Comparison of ENCODE assay signal across 8 cellular contexts in the genomic region with DNA sequence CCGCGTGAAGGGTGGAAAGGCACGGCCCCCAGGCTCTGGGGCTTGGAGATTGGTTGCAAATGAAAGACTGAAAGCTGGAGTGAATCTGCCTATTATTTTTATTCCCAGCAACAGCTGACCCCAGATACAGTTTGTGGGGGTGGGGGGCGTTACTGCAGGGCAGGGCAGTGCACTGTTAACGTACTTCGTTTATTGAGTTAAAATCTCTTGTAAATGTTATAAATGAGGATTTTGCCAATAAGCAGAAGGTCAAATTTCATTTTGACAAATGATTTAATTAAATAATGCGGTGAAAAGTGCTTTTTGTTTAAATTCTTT. TPM values are rescaled to one million over a fixed set of nuclear protein-coding genes. Genes with fewer than 3 reads are reported as not detected.
DNase-seq lines count a peak whose midpoint lies in the region; ATAC-seq and TF ChIP-seq lines count a peak whose summit lies in the region.

No MANE protein-coding gene starts in this region.

- peaks cover 21 to 41% (median 27%) of the 10 kb centered on the region in 10 experiments for H3K4me1 ChIP-seq in BLaER1 treated with 17β-estradiol and CSF1 and Interleukin-3, amounts not matched to agents 10 nM and 100 nM
- peaks cover 32% of the 10 kb centered on the region for H3K4me1 ChIP-seq in OCI-LY1 (ENCODE audit: insufficient read depth, low read length, severe bottlenecking)

- peak overlapping the region; percentile 70 to 87 (median 82) for H3K4me2 ChIP-seq in BLaER1 treated with 17β-estradiol and CSF1 and Interleukin-3, amounts not matched to agents 10 nM and 100 nM
- peak overlapping the region; percentile 72 for H3K4me2 ChIP-seq in OCI-LY1 (ENCODE audit: low read length)
- peak overlapping the region; percentile 92 for H3K4me2 ChIP-seq in neural cell (ENCODE audit: low read length)

- no peaks in the 10 kb centered on the region for H3F3A ChIP-seq in OCI-LY1 (ENCODE audit: insufficient read depth, low read length)
- H3F3A ChIP-seq in neural cell (ENCODE audit: insufficient read depth, low read length, poor library complexity, severe bottlenecking) = no peaks in the 10 kb centered on the region

- H3K27ac Mint-ChIP-seq in effector memory CD8-positive, alpha-beta T cell = peak overlapping the region; percentile 95 to 98

- no peaks in the 10 kb centered on the region for H3K9me3 Mint-ChIP-seq in effector memory CD8-positive, alpha-beta T cell

- peaks cover 0 to 19% of the 10 kb centered on the region in 2 donors for H3K27me3 Mint-ChIP-seq in effector memory CD8-positive, alpha-beta T cell

- H3K9ac ChIP-seq in BLaER1 treated with 17β-estradiol and CSF1 and Interleukin-3, amounts not matched to agents 10 nM and 100 nM = peak overlapping the region; percentile 91 to 99 (median 97)
- H3K9ac ChIP-seq in OCI-LY1 (ENCODE audit: low read length) (peak overlapping the region; percentile 90), neural cell (ENCODE audit: low read length) (peak overlapping the region; percentile 92)

- no peak for DNase-seq in effector memory CD8-positive, alpha-beta T cell
- no peak for DNase-seq in stimulated activated CD4-positive, alpha-beta T cell treated with anti-CD3 and anti-CD28 coated beads, Interleukin-4, amount 100 ng/mL, for 24 hours

- peak overlapping the region; percentile 81 to 96 (median 88) for H3K4me3 ChIP-seq in BLaER1 treated with 17β-estradiol and CSF1 and Interleukin-3, amounts not matched to agents 10 nM and 100 nM
- H3K4me3 ChIP-seq in OCI-LY1 (ENCODE audit: low read depth, low read length, poor library complexity, severe bottlenecking) = peak overlapping the region; percentile 75
- peak overlapping the region; percentile 95 for H3K4me3 ChIP-seq in neural cell (ENCODE audit: low read length)

- H4K20me1 ChIP-seq in BLaER1 treated with 17β-estradiol and CSF1 and Interleukin-3, amounts not matched to agents 10 nM and 100 nM = peaks cover 0 to 31% (median 12%) of the 10 kb centered on the region in 11 experiments; a peak in 11 of 22 replicates
- H4K20me1 ChIP-seq in OCI-LY1 (ENCODE audit: insufficient read depth, low read length) (no peaks in the 10 kb centered on the region), neural cell (ENCODE audit: insufficient read depth) (no peaks in the 10 kb centered on the region)

- H3K9me2 ChIP-seq in OCI-LY1 (ENCODE audit: low read depth, low read length) = no peaks in the 10 kb centered on the region
- no peaks in the 10 kb centered on the region for H3K9me2 ChIP-seq in neural cell (ENCODE audit: insufficient read depth, low read length)

- H3K79me2 ChIP-seq in OCI-LY1 (ENCODE audit: insufficient read depth, low read length) = peaks cover 36% of the 10 kb centered on the region
- H3K79me2 ChIP-seq in neural cell (replicated peaks; ENCODE audit: insufficient read depth, low read length) = peaks cover 30% of the 10 kb centered on the region

- no peak for TF ChIP-seq CTCF in OCI-LY1 (IDR thresholded peaks at IDR 0.05; ENCODE audit: low read length)
- TF ChIP-seq CTCF in neural cell (IDR thresholded peaks at IDR 0.05; ENCODE audit: poor library complexity, severe bottlenecking) = no peak

- H3K27me3 ChIP-seq in BLaER1 treated with 17β-estradiol and CSF1 and Interleukin-3, amounts not matched to agents 10 nM and 100 nM = no peaks in the 10 kb centered on the region
- H3K27me3 ChIP-seq in OCI-LY1 (ENCODE audit: insufficient read depth, low read length) (no peaks in the 10 kb centered on the region), neural cell (ENCODE audit: insufficient read depth, low read depth, low read length) (no peaks in the 10 kb centered on the region)

- no peaks in the 10 kb centered on the region; a peak in 1 of 22 replicates for H3K9me3 ChIP-seq in BLaER1 treated with 17β-estradiol and CSF1 and Interleukin-3, amounts not matched to agents 10 nM and 100 nM (replicated peaks in 1 of 11)
- H3K9me3 ChIP-seq in OCI-LY1 (ENCODE audit: low read length) = no peaks in the 10 kb centered on the region
- no peaks in the 10 kb centered on the region for H3K9me3 ChIP-seq in neural cell (ENCODE audit: low read length)

- TF ChIP-seq RAD21 in neural cell (conservative IDR thresholded peaks at IDR 0.05) = no peak

- H2AFZ ChIP-seq in OCI-LY1 (ENCODE audit: low read length) (no peak overlapping the region), neural cell (ENCODE audit: low read depth, low read length) (peak overlapping the region; percentile 97)

- peaks cover 8% of the 10 kb centered on the region for H3K36me3 Mint-ChIP-seq in effector memory CD8-positive, alpha-beta T cell (ENCODE audit: insufficient read depth)

- peaks cover 23 to 32% of the 10 kb centered on the region in 2 donors for H3K4me1 Mint-ChIP-seq in effector memory CD8-positive, alpha-beta T cell (ENCODE audit: low read depth in 2 of 2)

- H3K36me3 ChIP-seq in BLaER1 treated with 17β-estradiol and CSF1 and Interleukin-3, amounts not matched to agents 10 nM and 100 nM = peaks cover 0 to 15% (median 7%) of the 10 kb centered on the region in 11 experiments; a peak in 10 of 22 replicates
- H3K36me3 ChIP-seq in OCI-LY1 (ENCODE audit: insufficient read depth, low read length) (peaks cover 8% of the 10 kb centered on the region; the same call in 1 of the 2 replicates), neural cell (ENCODE audit: insufficient read depth, low read length) (no peaks in the 10 kb centered on the region)

- no peak for TF ChIP-seq EP300 in neural cell (conservative IDR thresholded peaks at IDR 0.05; ENCODE audit: poor library complexity, severe bottlenecking)

- peak overlapping the region; percentile 93 to 100 (median 98) for H3K27ac ChIP-seq in BLaER1 treated with 17β-estradiol and CSF1 and Interleukin-3, amounts not matched to agents 10 nM and 100 nM
- H3K27ac ChIP-seq in OCI-LY1 (ENCODE audit: low read depth, low read length, poor library complexity, severe bottlenecking) (peak overlapping the region; percentile 79), neural cell (ENCODE audit: low read length) (peak overlapping the region; percentile 97)

- no peak for ATAC-seq in effector memory CD8-positive, alpha-beta T cell (replicated peaks)
- no peak for ATAC-seq in GM18502 (IDR thresholded peaks at IDR 0.05; ENCODE audit: poor library complexity, unreplicated experiment)
- no peak for ATAC-seq in HG03432 (IDR thresholded peaks at IDR 0.05; ENCODE audit: unreplicated experiment)
- no peak for ATAC-seq in GM19452 (IDR thresholded peaks at IDR 0.05; ENCODE audit: unreplicated experiment)

- peak overlapping the region; percentile 89 to 90 for H3K4me3 Mint-ChIP-seq in effector memory CD8-positive, alpha-beta T cell

TF ChIP-seq in neural cell, 6 proteins besides CTCF, POLR2A, EP300 and RAD21:
- TF ChIP-seq TAF1 (IDR thresholded peaks at IDR 0.05; ENCODE audit: low read depth) (no peak), SMC3 (conservative IDR thresholded peaks at IDR 0.05; ENCODE audit: poor library complexity) (peak; percentile 2), POLR2AphosphoS5 (IDR thresholded peaks at IDR 0.05) (no peak)
- TF ChIP-seq, protein P1, sequence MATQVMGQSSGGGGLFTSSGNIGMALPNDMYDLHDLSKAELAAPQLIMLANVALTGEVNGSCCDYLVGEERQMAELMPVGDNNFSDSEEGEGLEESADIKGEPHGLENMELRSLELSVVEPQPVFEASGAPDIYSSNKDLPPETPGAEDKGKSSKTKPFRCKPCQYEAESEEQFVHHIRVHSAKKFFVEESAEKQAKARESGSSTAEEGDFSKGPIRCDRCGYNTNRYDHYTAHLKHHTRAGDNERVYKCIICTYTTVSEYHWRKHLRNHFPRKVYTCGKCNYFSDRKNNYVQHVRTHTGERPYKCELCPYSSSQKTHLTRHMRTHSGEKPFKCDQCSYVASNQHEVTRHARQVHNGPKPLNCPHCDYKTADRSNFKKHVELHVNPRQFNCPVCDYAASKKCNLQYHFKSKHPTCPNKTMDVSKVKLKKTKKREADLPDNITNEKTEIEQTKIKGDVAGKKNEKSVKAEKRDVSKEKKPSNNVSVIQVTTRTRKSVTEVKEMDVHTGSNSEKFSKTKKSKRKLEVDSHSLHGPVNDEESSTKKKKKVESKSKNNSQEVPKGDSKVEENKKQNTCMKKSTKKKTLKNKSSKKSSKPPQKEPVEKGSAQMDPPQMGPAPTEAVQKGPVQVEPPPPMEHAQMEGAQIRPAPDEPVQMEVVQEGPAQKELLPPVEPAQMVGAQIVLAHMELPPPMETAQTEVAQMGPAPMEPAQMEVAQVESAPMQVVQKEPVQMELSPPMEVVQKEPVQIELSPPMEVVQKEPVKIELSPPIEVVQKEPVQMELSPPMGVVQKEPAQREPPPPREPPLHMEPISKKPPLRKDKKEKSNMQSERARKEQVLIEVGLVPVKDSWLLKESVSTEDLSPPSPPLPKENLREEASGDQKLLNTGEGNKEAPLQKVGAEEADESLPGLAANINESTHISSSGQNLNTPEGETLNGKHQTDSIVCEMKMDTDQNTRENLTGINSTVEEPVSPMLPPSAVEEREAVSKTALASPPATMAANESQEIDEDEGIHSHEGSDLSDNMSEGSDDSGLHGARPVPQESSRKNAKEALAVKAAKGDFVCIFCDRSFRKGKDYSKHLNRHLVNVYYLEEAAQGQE (IDR thresholded peaks at IDR 0.05; ENCODE audit: borderline replicate concordance) = no peak

RNA-seq across cellular contexts. Expression of a gene that starts 1.0 kb away (rescaled TPM):
- polyA plus RNA-seq in neural cell = 46.9 and 55.5 TPM in 2 replicates
- 60.4 and 63.9 TPM in 2 replicates for polyA minus RNA-seq in neural cell
